ENCODE assay signal across 40 cellular contexts in genomic region chr7:155115288-155115687, GRCh38. TPM values are rescaled to one million over a fixed set of nuclear protein-coding genes. Genes with fewer than 3 reads are reported as not detected.
"Had no signal": no experiment of that assay in that cellular context is flagged by ENCODE, and none has a peak within 500 bp of the region (broad histone marks: within the 10 kb centered on the region; RNA-seq: fewer than 3 reads in every experiment).

No MANE protein-coding gene starts in this region.

- H3K4me2 ChIP-seq: KMS-11 had no signal

- H3K4me3 ChIP-seq: MG63 had no signal

- DNase-seq: Karpas-422, Kasumi-1, MG63, MM.1S, MV-4-11, NCI-H1048, NCI-H1092, NCI-H1092 treated with DMSO at 0.1 percent for 48 hours, NCI-H1105, NCI-H1105 treated with DMSO at 0.1 percent for 48 hours, NCI-H1417, NCI-H1417 treated with DMSO at 0.1 percent for 48 hours, NCI-H1436, NCI-H1436 treated with DMSO at 0.1 percent for 48 hours, NCI-H146, NCI-H1694, NCI-H1694 treated with DMSO at 0.1 percent for 48 hours, NCI-H187, NCI-H187 treated with DMSO at 0.1 percent for 48 hours, NCI-H1930, NCI-H2029, NCI-H2029 treated with DMSO at 0.1 percent for 48 hours, NCI-H2081, NCI-H2081 treated with DMSO at 0.1 percent for 48 hours, NCI-H2107, NCI-H2171, NCI-H2171 treated with DMSO at 0.1 percent for 48 hours, NCI-H2227 treated with DMSO at 0.1 percent for 48 hours, NCI-H226, NCI-H345, NCI-H446, NCI-H446 treated with DMSO at 0.1 percent for 48 hours, NCI-H510A, NCI-H510A treated with DMSO at 0.1 percent for 48 hours, NCI-H524 had no signal

- H3K27ac ChIP-seq: KMS-11 had no signal

- H3K9me3 ChIP-seq: MG63 had no signal

- H3K27me3 ChIP-seq: MG63 had no signal

- H3K9ac ChIP-seq: KMS-11 had no signal

- H3K36me3 ChIP-seq: MG63 had no signal

RNA-seq across cellular contexts. Expression of gene HTR5A, which starts 45.2 kb away (rescaled TPM):
- total RNA-seq: LHCN-M2, M059J, MCF 10A, NCI-H460 had no signal
